In the genomic region with DNA sequence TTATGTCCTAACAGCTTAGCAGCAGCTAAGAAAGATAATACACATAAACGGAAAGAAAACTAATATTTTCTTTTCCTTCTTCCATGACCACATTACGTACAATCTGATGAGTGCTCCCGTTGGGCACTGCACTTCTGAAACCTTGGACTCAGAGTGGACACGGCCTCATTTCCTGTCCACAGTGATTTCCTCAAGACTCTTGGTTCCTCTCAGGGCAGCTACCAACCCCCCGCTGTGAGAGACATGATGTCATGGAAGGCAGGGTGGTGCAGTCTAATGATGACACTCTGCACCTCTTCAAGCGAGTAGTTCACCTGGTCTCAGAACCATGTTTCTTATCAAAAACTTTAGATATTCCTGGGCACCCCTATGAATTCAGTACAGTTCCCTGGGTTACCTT, we compare ENCODE assay signal across 17 cellular contexts.
DNase-seq lines count a peak whose midpoint lies in the region; ATAC-seq and TF ChIP-seq lines count a peak whose summit lies in the region.
"Had no signal": no experiment of that assay in that cellular context is flagged by ENCODE, and none has a peak within 500 bp of the region (broad histone marks: within the 10 kb centered on the region; RNA-seq: fewer than 3 reads in every experiment).

No MANE protein-coding gene starts in this region.

- H3K27me3 Mint-ChIP-seq in H9 (ENCODE audit: low read depth): no peaks in the 10 kb centered on the region
- H3K27me3 Mint-ChIP-seq: activated CD4-positive, alpha-beta T cell treated with anti-CD3 and anti-CD28 coated beads, Interleukin-2, amount 10 ng/mL, durations not matched to agents 24 days and 14 days had no signal

- H3K27ac ChIP-seq in H9 (ENCODE audit: insufficient read length, low read depth, low read length): no peak overlapping the region
- no peak overlapping the region for H3K27ac ChIP-seq in left lung

- H3K4me1 ChIP-seq in H9 (ENCODE audit: insufficient read depth, low read length): no peaks in the 10 kb centered on the region
- peaks cover 0 to 22% of the 10 kb centered on the region in 2 donors for H3K4me1 ChIP-seq in left lung
- no peaks in the 10 kb centered on the region for H3K4me1 ChIP-seq in HAP-1

- H3K18ac ChIP-seq in H9 (ENCODE audit: insufficient read length, low read depth, low read length): no peak overlapping the region

- H3K9ac ChIP-seq in H9 (ENCODE audit: extremely low read depth, insufficient read length, low read length): no peak overlapping the region

- no peak overlapping the region for H3K4me3 Mint-ChIP-seq in H9
- H3K4me3 Mint-ChIP-seq: activated CD4-positive, alpha-beta T cell treated with anti-CD3 and anti-CD28 coated beads, Interleukin-2, amount 10 ng/mL, durations not matched to agents 24 days and 14 days; naive thymus-derived CD8-positive, alpha-beta T cell had no signal

- WGBS in H9 (ENCODE audit: extremely low coverage, insufficient read length, low lambda C conversion rate): no CpG with 5 or more reads among the region's 6 CpGs

- H3K79me1 ChIP-seq in H9 (ENCODE audit: insufficient read depth, low read depth, low read length, poor library complexity, severe bottlenecking): no peaks in the 10 kb centered on the region

- no peak overlapping the region for H2BK20ac ChIP-seq in H9 (ENCODE audit: low read depth, low read length, poor library complexity, severe bottlenecking)

- peaks cover 19 to 22% of the 10 kb centered on the region in 2 experiments for H3K4me1 Mint-ChIP-seq in H9
- H3K4me1 Mint-ChIP-seq: activated CD4-positive, alpha-beta T cell treated with anti-CD3 and anti-CD28 coated beads, Interleukin-2, amount 10 ng/mL, durations not matched to agents 24 days and 14 days had no signal

- H3K23me2 ChIP-seq in H9 (ENCODE audit: insufficient read length, low read depth, low read length, poor library complexity, severe bottlenecking): no peaks in the 10 kb centered on the region

- no peak overlapping the region for H3K4me2 ChIP-seq in H9 (ENCODE audit: insufficient read depth, insufficient read length, low read length)

- no peak overlapping the region for H4K91ac ChIP-seq in H9 (ENCODE audit: insufficient read length, low read depth, low read length)

- TF ChIP-seq CTCF in H9 (conservative IDR thresholded peaks at IDR 0.05) (no peak), cardiac fibroblast (IDR thresholded peaks at IDR 0.05; ENCODE audit: low read depth, low read length) (no peak), left lung (IDR thresholded peaks at IDR 0.05) (no peak)

- no peak overlapping the region for H3K4ac ChIP-seq in H9 (ENCODE audit: low read depth, low read length)

- H3K4me3 ChIP-seq in cardiac fibroblast (replicated peaks in 1 of 2; ENCODE audit: low read depth in 2 of 2, low read length in 2 of 2): no peak overlapping the region
- no peak overlapping the region for H3K4me3 ChIP-seq in left lung
- H3K4me3 ChIP-seq in HAP-1: no peak overlapping the region

- H3K9me3 ChIP-seq in H9 (ENCODE audit: control insufficient read depth, low read depth, low read length) (no peaks in the 10 kb centered on the region), left lung (no peaks in the 10 kb centered on the region), HAP-1 (no peaks in the 10 kb centered on the region)

- no peak overlapping the region for H2AFZ ChIP-seq in H9 (ENCODE audit: low read length)

- H2BK15ac ChIP-seq in H9 (ENCODE audit: low read depth, low read length): no peak overlapping the region

- no peak overlapping the region for H4K5ac ChIP-seq in H9 (ENCODE audit: insufficient read length, low read depth, low read length)

- H3K36me3 ChIP-seq in left lung: peaks cover 0 to 44% of the 10 kb centered on the region in 2 donors
- H3K36me3 ChIP-seq in HAP-1 (replicated peaks): no peaks in the 10 kb centered on the region

- no peak overlapping the region for H4K8ac ChIP-seq in H9 (replicated peaks; ENCODE audit: insufficient read length, low read depth, low read length)

- DNase-seq in H9 (peak; percentile 17), cardiac fibroblast (ENCODE audit: low read depth in 2 of 2) (peak; percentile 24 to 36), left lung (peak in 1 of 2 donors; percentile 51), sciatic nerve (ENCODE audit: low spot score) (no peak), RPMI8226 (no peak), HAP-1 (ENCODE audit: low spot score in 2 of 2) (no peak), foreskin melanocyte (no peak)
- DNase-seq: activated CD4-positive, alpha-beta T cell treated with anti-CD3 and anti-CD28 coated beads, Interleukin-2, amount 10 ng/mL, durations not matched to agents 24 days and 14 days; activated naive CD4-positive, alpha-beta T cell treated with Interleukin-2 at 50 U/mL for 16 hours; Calu3; GF-D8; H7; naive thymus-derived CD8-positive, alpha-beta T cell; NCI-H2081 treated with DMSO at 0.1 percent for 48 hours; NCI-H510A treated with DMSO at 0.1 percent for 48 hours; T-helper 9 cell had no signal

- H3T11ph ChIP-seq in H9 (ENCODE audit: low read length): no peak overlapping the region

- no peak overlapping the region for H3K14ac ChIP-seq in H9 (ENCODE audit: insufficient read depth, low read length)

- H2BK120ac ChIP-seq in H9 (ENCODE audit: low read depth, low read length, poor library complexity, severe bottlenecking): no peak overlapping the region

- no peaks in the 10 kb centered on the region for H3K79me2 ChIP-seq in H9 (ENCODE audit: insufficient read depth, low read length)

- peaks cover 42 to 66% (median 60%) of the 10 kb centered on the region in 3 experiments; a peak in 6 of 7 replicates for H3K36me3 Mint-ChIP-seq in H9 (ENCODE audit: insufficient read depth in 1 of 3, low read depth in 3 of 3)
- H3K36me3 Mint-ChIP-seq: naive thymus-derived CD8-positive, alpha-beta T cell had no signal

- no peak overlapping the region for H3K23ac ChIP-seq in H9 (ENCODE audit: insufficient read length, low read depth, low read length)

- no peak overlapping the region for H2AK5ac ChIP-seq in H9 (ENCODE audit: insufficient read length, low read length)

- intact Hi-C loops in left lung (cut with DNase I) (loop anchor here in 1 of 2 donors (5.0 kb wide), 1 partner anchor 320 kb away; no protein-coding TSS in a partner anchor), sciatic nerve (cut with DNase I) (no loop called here)

- H4K20me1 ChIP-seq in H9 (ENCODE audit: control insufficient read depth, insufficient read depth, insufficient read length): no peaks in the 10 kb centered on the region

- H3K27ac Mint-ChIP-seq in H9: no peak overlapping the region; a peak in 1 of 7 replicates
- H3K27ac Mint-ChIP-seq: activated CD4-positive, alpha-beta T cell treated with anti-CD3 and anti-CD28 coated beads, Interleukin-2, amount 10 ng/mL, durations not matched to agents 24 days and 14 days; naive thymus-derived CD8-positive, alpha-beta T cell had no signal

- no peak overlapping the region for H2BK5ac ChIP-seq in H9 (ENCODE audit: insufficient read length, low read length)

- peak; percentile 49 for ATAC-seq in left lung
- ATAC-seq in sciatic nerve: peak; percentile 45
- ATAC-seq in HG03039 (IDR thresholded peaks at IDR 0.05; ENCODE audit: unreplicated experiment): no peak
- ATAC-seq: naive thymus-derived CD8-positive, alpha-beta T cell had no signal

- in situ Hi-C loops in HAP-1 (cut with MboI; ENCODE audit: low sequenced_read_pairs): no loop called here

- no peak overlapping the region for H2BK12ac ChIP-seq in H9 (ENCODE audit: insufficient read length, low read depth, low read length)

- no peaks in the 10 kb centered on the region for H3K9me3 Mint-ChIP-seq in H9
- H3K9me3 Mint-ChIP-seq: activated CD4-positive, alpha-beta T cell treated with anti-CD3 and anti-CD28 coated beads, Interleukin-2, amount 10 ng/mL, durations not matched to agents 24 days and 14 days; naive thymus-derived CD8-positive, alpha-beta T cell had no signal

- no peaks in the 10 kb centered on the region for H3K27me3 ChIP-seq in H9 (ENCODE audit: insufficient read depth, low read length)
- H3K27me3 ChIP-seq in left lung: no peaks in the 10 kb centered on the region
- no peaks in the 10 kb centered on the region for H3K27me3 ChIP-seq in HAP-1 (ENCODE audit: low read depth)

- H3K56ac ChIP-seq in H9 (ENCODE audit: insufficient read length, low read depth, low read length): no peak overlapping the region

Comparison
In these comparisons a context has a peak if more than half of its experiments do, and no peak if none do; other contexts are left out.
1. DNase-seq: peak in H9 (single experiment) and cardiac fibroblast (2 of 2); none in sciatic nerve (single experiment), RPMI8226 (single experiment), HAP-1 (0 of 2) and foreskin melanocyte (single experiment).